Comparison of ENCODE assay signal across 8 cellular contexts in genomic region chr2:175282300-175282699, GRCh38.
A peak's percentile ranks its signal among the peaks of the same experiment; 100 is the strongest.
DNase-seq lines count a peak whose midpoint lies in the region; ATAC-seq and TF ChIP-seq lines count a peak whose summit lies in the region.

No MANE protein-coding gene starts in this region.

- no peaks in the 10 kb centered on the region for H3K36me3 Mint-ChIP-seq in neural progenitor cell
- no peaks in the 10 kb centered on the region for H3K36me3 Mint-ChIP-seq in activated naive CD4-positive, alpha-beta T cell treated with anti-CD3 and anti-CD28 coated beads, Interleukin-2, amount 10 ng/mL, durations not matched to agents 7 days and 5 days

- H3K4ac ChIP-seq in IMR-90 (ENCODE audit: low read depth, low read length): no peak overlapping the region

- no peak overlapping the region for H2AFZ ChIP-seq in IMR-90 (replicated peaks; ENCODE audit: low read length, poor library complexity)
- H2AFZ ChIP-seq in OCI-LY3 (ENCODE audit: low read depth, low read length): peak overlapping the region; percentile 61
- H2AFZ ChIP-seq in neural progenitor cell (replicated peaks): peak overlapping the region; percentile 88

- no peaks in the 10 kb centered on the region for H3K9me3 ChIP-seq in IMR-90 (ENCODE audit: control insufficient read depth, insufficient read depth, low read length)
- no peaks in the 10 kb centered on the region for H3K9me3 ChIP-seq in OCI-LY3 (ENCODE audit: insufficient read depth, low read length)
- no peaks in the 10 kb centered on the region for H3K9me3 ChIP-seq in neural progenitor cell (ENCODE audit: low read depth)

- no CpG with 5 or more reads among the region's 1 CpG for whole genome bisulfite sequencing in IMR-90 (ENCODE audit: extremely low coverage in 2 of 2, insufficient read length in 1 of 2), 2 experiments

- dilution Hi-C loops in IMR-90 (cut with HindIII; ENCODE audit: low sequenced_read_pairs, unreplicated experiment): no loop called here

- no peak overlapping the region for H2AK5ac ChIP-seq in IMR-90 (ENCODE audit: low read depth, low read length)

- no peak overlapping the region for H2BK15ac ChIP-seq in IMR-90 (ENCODE audit: low read depth, low read length)

- no peak overlapping the region for H3K27ac Mint-ChIP-seq in neural progenitor cell
- H3K27ac Mint-ChIP-seq in activated naive CD4-positive, alpha-beta T cell treated with anti-CD3 and anti-CD28 coated beads, Interleukin-2, amount 10 ng/mL, durations not matched to agents 7 days and 5 days: no peak overlapping the region

- BruUV-seq in IMR-90 (replicated peaks; lab: Mats Ljungman, UMichigan): no TSS peak

- no peak overlapping the region for H3K23ac ChIP-seq in IMR-90 (ENCODE audit: low read depth, low read length)

- no peaks in the 10 kb centered on the region for H3K9me1 ChIP-seq in IMR-90 (ENCODE audit: insufficient read depth, low read length)

- H3K36me3 ChIP-seq in IMR-90 (ENCODE audit: control insufficient read depth, insufficient read depth, low read length): no peaks in the 10 kb centered on the region
- H3K36me3 ChIP-seq in OCI-LY3 (replicated peaks; ENCODE audit: low read depth, low read length): no peaks in the 10 kb centered on the region
- H3K36me3 ChIP-seq in neural progenitor cell: no peaks in the 10 kb centered on the region

- no peak overlapping the region for H3K56ac ChIP-seq in IMR-90 (ENCODE audit: extremely low read depth, insufficient read depth, low read length)

- in situ Hi-C loops in GM13977 (cut with MboI; ENCODE audit: low pct_unique_long_range_greater_than_20kb, low sequenced_read_pairs, unreplicated experiment) (no loop called here), IMR-90 (cut with MboI; ENCODE audit: low sequenced_read_pairs) (loop anchor here (10.0 kb wide), 1 partner anchor 587 kb away; no protein-coding TSS in a partner anchor)

- H3K4me2 ChIP-seq in IMR-90 (ENCODE audit: low read depth, low read length) (no peak overlapping the region), OCI-LY3 (ENCODE audit: low read length) (0 out of 2 replicates have a peak overlapping the region, but pooled peaks have one; percentile 12), neural progenitor cell (no peak overlapping the region)

- intact Hi-C loops in IMR-90 (cut with micrococcal nuclease): loop anchor here (1.0 to 10.0 kb wide), 4 partner anchors 79 to 587 kb away; no protein-coding TSS in a partner anchor

- no peak overlapping the region for H2BK20ac ChIP-seq in IMR-90 (ENCODE audit: low read depth, low read length)

- no peak overlapping the region for H4K91ac ChIP-seq in IMR-90 (ENCODE audit: insufficient read depth, low read depth, low read length)

- no peak overlapping the region for H3K9ac ChIP-seq in IMR-90 (ENCODE audit: low read depth, low read length)
- no peak overlapping the region for H3K9ac ChIP-seq in OCI-LY3 (ENCODE audit: low read length)
- H3K9ac ChIP-seq in neural progenitor cell: no peak overlapping the region

- H3K27me3 ChIP-seq in IMR-90 (ENCODE audit: control insufficient read depth, insufficient read depth, low read length): peaks cover 12% of the 10 kb centered on the region
- H3K27me3 ChIP-seq in OCI-LY3 (ENCODE audit: low read depth, low read length): peaks cover 11% of the 10 kb centered on the region; the same call in 1 of the 2 replicates
- no peaks in the 10 kb centered on the region for H3K27me3 ChIP-seq in neural progenitor cell

- no peaks in the 10 kb centered on the region for H3F3A ChIP-seq in neural progenitor cell (ENCODE audit: low read depth)

- H4K8ac ChIP-seq in IMR-90 (ENCODE audit: low read depth in 2 of 2, low read length in 2 of 2): no peak overlapping the region

- H3K4me1 ChIP-seq in IMR-90 (ENCODE audit: control insufficient read depth, insufficient read depth, low read length) (no peaks in the 10 kb centered on the region), OCI-LY3 (ENCODE audit: low read length) (no peaks in the 10 kb centered on the region), neural progenitor cell (no peaks in the 10 kb centered on the region)

- ATAC-seq in IMR-90 (ENCODE audit: low read depth) (peak; percentile 93), esophagus mucosa (peak; percentile 52)

- TF ChIP-seq POLR2A in IMR-90 (IDR thresholded peaks at IDR 0.05; ENCODE audit: low read depth, low read length): no peak

- peaks cover 8% of the 10 kb centered on the region for H3K4me1 Mint-ChIP-seq in neural progenitor cell
- H3K4me1 Mint-ChIP-seq in activated naive CD4-positive, alpha-beta T cell treated with anti-CD3 and anti-CD28 coated beads, Interleukin-2, amount 10 ng/mL, durations not matched to agents 7 days and 5 days: no peaks in the 10 kb centered on the region

- H2BK120ac ChIP-seq in IMR-90 (ENCODE audit: low read depth, low read length): no peak overlapping the region

- no peak overlapping the region for H3K4me3 ChIP-seq in IMR-90 (ENCODE audit: insufficient read depth, low read depth, low read length)
- no peak overlapping the region for H3K4me3 ChIP-seq in OCI-LY3 (ENCODE audit: low read length)
- H3K4me3 ChIP-seq in neural progenitor cell: no peak overlapping the region

- H4K5ac ChIP-seq in IMR-90 (ENCODE audit: low read depth, low read length): no peak overlapping the region

- no peaks in the 10 kb centered on the region for H4K20me1 ChIP-seq in IMR-90 (ENCODE audit: insufficient read depth, low read length)
- no peaks in the 10 kb centered on the region for H4K20me1 ChIP-seq in OCI-LY3 (ENCODE audit: insufficient read depth, low read length)
- H4K20me1 ChIP-seq in neural progenitor cell (ENCODE audit: low read depth): no peaks in the 10 kb centered on the region

- H2BK5ac ChIP-seq in IMR-90 (ENCODE audit: low read depth, low read length, poor library complexity, severe bottlenecking): no peak overlapping the region

- H3K4me3 Mint-ChIP-seq in neural progenitor cell: no peak overlapping the region
- H3K4me3 Mint-ChIP-seq in activated naive CD4-positive, alpha-beta T cell treated with anti-CD3 and anti-CD28 coated beads, Interleukin-2, amount 10 ng/mL, durations not matched to agents 7 days and 5 days: no peak overlapping the region

- H3K79me2 ChIP-seq in OCI-LY3 (ENCODE audit: low read length) (no peaks in the 10 kb centered on the region), neural progenitor cell (ENCODE audit: low read depth) (no peaks in the 10 kb centered on the region)

- TF ChIP-seq CTCF in GM13977 (IDR thresholded peaks at IDR 0.05; ENCODE audit: extremely low read depth, insufficient read depth, missing control alignments) (peak; percentile 51), IMR-90 (conservative IDR thresholded peaks at IDR 0.05; ENCODE audit: low read depth, low read length) (peak; percentile 56), OCI-LY3 (IDR thresholded peaks at IDR 0.05; ENCODE audit: low read depth, low read length) (peak; percentile 63), neural progenitor cell (IDR thresholded peaks at IDR 0.05) (peak; percentile 56)

- no peaks in the 10 kb centered on the region for H3K27me3 Mint-ChIP-seq in neural progenitor cell (ENCODE audit: insufficient read depth, low read depth)
- peaks cover 5% of the 10 kb centered on the region for H3K27me3 Mint-ChIP-seq in activated naive CD4-positive, alpha-beta T cell treated with anti-CD3 and anti-CD28 coated beads, Interleukin-2, amount 10 ng/mL, durations not matched to agents 7 days and 5 days

- no peak; the same call in 1 of the 2 replicates for TF ChIP-seq RAD21 in IMR-90 (IDR thresholded peaks at IDR 0.05; ENCODE audit: low read length)

- no peak overlapping the region for H3K18ac ChIP-seq in IMR-90 (ENCODE audit: low read depth, low read length)

- H3K27ac ChIP-seq in IMR-90 (ENCODE audit: insufficient read depth, low read length) (no peak overlapping the region), OCI-LY3 (ENCODE audit: low read length) (no peak overlapping the region), neural progenitor cell (no peak overlapping the region)

- no peak overlapping the region for H3K14ac ChIP-seq in IMR-90 (replicated peaks; ENCODE audit: low read depth, low read length)

- CTCF ChIA-PET in IMR-90 (lab: Yijun Ruan, JAX): interaction anchor here (1.0 to 2.6 kb wide), 6 partner anchors 9 to 251 kb away, joined by 3 to 8 read pairs (median 4); no protein-coding TSS in a partner anchor
- CTCF ChIA-PET in activated naive CD4-positive, alpha-beta T cell treated with anti-CD3 and anti-CD28 coated beads, Interleukin-2, amount 10 ng/mL, durations not matched to agents 7 days and 5 days (lab: Charles Lee): interaction anchor here (0.6 to 2.6 kb wide), 14 partner anchors 10 to 412 kb away, joined by 3 to 21 read pairs (median 4); no protein-coding TSS in a partner anchor

- no peak overlapping the region for H2AK9ac ChIP-seq in IMR-90 (replicated peaks; ENCODE audit: low read depth, low read length, poor library complexity)

- no peaks in the 10 kb centered on the region for H3K9me3 Mint-ChIP-seq in neural progenitor cell
- no peaks in the 10 kb centered on the region for H3K9me3 Mint-ChIP-seq in activated naive CD4-positive, alpha-beta T cell treated with anti-CD3 and anti-CD28 coated beads, Interleukin-2, amount 10 ng/mL, durations not matched to agents 7 days and 5 days

- POLR2A ChIA-PET in IMR-90 (lab: Charles Lee; ENCODE audit: unreplicated experiment): no interaction called here

- DNase-seq in AG08395 (ENCODE audit: low spot score) (peak; percentile 55), GM13977 (ENCODE audit: low spot score) (peak; percentile 49), IMR-90 (peak; percentile 28), neural progenitor cell (ENCODE audit: low spot score) (peak; percentile 2), NCI-H1048 (lab: John Stamatoyannopoulos, UW) (no peak)
- no peak for DNase-seq in activated naive CD4-positive, alpha-beta T cell treated with anti-CD3 and anti-CD28 coated beads, Interleukin-2, amount 10 ng/mL, durations not matched to agents 7 days and 5 days

- no peaks in the 10 kb centered on the region for H3K79me1 ChIP-seq in IMR-90 (ENCODE audit: low read depth in 1 of 2, low read length in 2 of 2)

TF ChIP-seq in IMR-90, 13 proteins besides CTCF, POLR2A, EP300 and RAD21:
- TF ChIP-seq SMC3 (IDR thresholded peaks at IDR 0.05; ENCODE audit: low read depth, low read length) (peak; percentile 44; the same call in 1 of the 2 replicates), CHD1 (IDR thresholded peaks at IDR 0.05; ENCODE audit: low read depth, low read length) (no peak), BHLHE40 (IDR thresholded peaks at IDR 0.05; ENCODE audit: low read depth, low read length) (no peak), NFE2L2 (IDR thresholded peaks at IDR 0.05; ENCODE audit: low read depth, low read length) (no peak)

Comparison
In these comparisons a context has a peak if more than half of its experiments do, and no peak if none do; other contexts are left out.
1. DNase-seq: peak in AG08395 (single experiment), GM13977 (single experiment), IMR-90 (single experiment) and neural progenitor cell (single experiment); none in activated naive CD4-positive, alpha-beta T cell treated with anti-CD3 and anti-CD28 coated beads, Interleukin-2, amount 10 ng/mL, durations not matched to agents 7 days and 5 days (single experiment) and NCI-H1048 (single experiment).
2. Peak in every context shown above with its lines, with median percentiles within 50 percentile points of each other: CTCF ChIP-seq.